Comparison of ENCODE assay signal across 1 cellular context in the genomic region with DNA sequence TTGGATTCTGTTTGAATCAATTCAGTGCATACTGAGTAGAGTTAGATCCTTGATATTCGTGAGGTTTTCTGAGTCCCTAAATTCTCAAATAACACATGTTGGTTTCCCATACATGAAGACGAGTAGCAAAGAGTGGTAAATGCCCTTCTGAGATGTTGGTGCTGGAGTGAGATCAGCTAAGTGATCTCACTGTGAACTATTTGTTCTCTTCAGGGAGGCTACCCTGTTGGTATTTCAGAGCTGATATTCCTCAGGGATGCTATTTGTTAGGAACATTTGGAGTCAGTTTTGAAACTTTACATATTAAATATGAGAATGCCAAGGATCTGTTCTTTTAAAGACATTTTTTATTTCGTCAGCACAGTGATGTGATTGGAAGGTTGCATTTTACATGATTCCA.
TF ChIP-seq lines count a peak whose summit lies in the region.

No MANE protein-coding gene starts in this region.

TF ChIP-seq in endothelial cell of umbilical vein, 7 proteins besides CTCF, POLR2A, EP300 and RAD21 (continued from another document):
- TF ChIP-seq, protein P1, sequence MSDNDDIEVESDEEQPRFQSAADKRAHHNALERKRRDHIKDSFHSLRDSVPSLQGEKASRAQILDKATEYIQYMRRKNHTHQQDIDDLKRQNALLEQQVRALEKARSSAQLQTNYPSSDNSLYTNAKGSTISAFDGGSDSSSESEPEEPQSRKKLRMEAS (IDR thresholded peaks at IDR 0.05; ENCODE audit: insufficient read depth, insufficient read length) = no peak
- no peak for TF ChIP-seq JUN (IDR thresholded peaks at IDR 0.05; ENCODE audit: borderline replicate concordance, insufficient read depth, insufficient read length, low read depth)
- no peak for TF ChIP-seq MYC (IDR thresholded peaks at IDR 0.05; ENCODE audit: low read depth, low read length)
- TF ChIP-seq POLR2AphosphoS5 (IDR thresholded peaks at IDR 0.05; ENCODE audit: insufficient read depth, low read depth, low read length) = no peak
